Comparison of ENCODE assay signal across 18 cellular contexts in the genomic region with DNA sequence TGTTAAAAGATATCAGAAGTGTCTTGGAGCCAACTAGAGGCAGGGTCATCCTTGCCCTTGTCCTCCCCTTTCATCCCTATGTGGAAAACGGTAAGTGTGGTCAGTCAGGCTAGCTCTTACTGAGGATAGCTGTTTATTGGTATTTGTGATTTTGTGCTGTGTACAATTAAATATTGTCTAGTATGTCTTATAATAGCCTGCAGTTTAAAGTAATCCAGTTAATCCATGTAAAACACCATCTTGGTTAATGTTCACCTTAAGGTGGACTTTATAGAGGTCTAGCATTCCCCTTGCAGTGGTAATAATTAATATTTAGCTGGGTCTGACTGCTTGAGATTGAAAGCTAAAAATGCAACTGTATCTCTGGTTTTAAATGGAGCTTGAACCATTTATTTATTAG. TPM values are rescaled to one million over a fixed set of nuclear protein-coding genes. Genes with fewer than 3 reads are reported as not detected.
DNase-seq lines count a peak whose midpoint lies in the region; TF ChIP-seq lines count a peak whose summit lies in the region.
"Had no signal": no experiment of that assay in that cellular context is flagged by ENCODE, and none has a peak within 500 bp of the region (broad histone marks: within the 10 kb centered on the region; RNA-seq: fewer than 3 reads in every experiment).

No MANE protein-coding gene starts in this region.

- no peaks in the 10 kb centered on the region for H3K27me3 ChIP-seq in GM23248 (replicated peaks; ENCODE audit: insufficient read depth)
- H3K27me3 ChIP-seq in osteoblast (ENCODE audit: insufficient read depth, low read length): no peaks in the 10 kb centered on the region
- H3K27me3 ChIP-seq: SJCRH30 had no signal

- H4K20me1 ChIP-seq in GM23248 (ENCODE audit: insufficient read depth) (no peaks in the 10 kb centered on the region), osteoblast (ENCODE audit: insufficient read depth, low read length) (no peaks in the 10 kb centered on the region)

- H3K36me3 ChIP-seq in GM23248 (ENCODE audit: low read depth) (peaks cover 24% of the 10 kb centered on the region), osteoblast (ENCODE audit: insufficient read depth, low read length) (peaks cover 9% of the 10 kb centered on the region)

- H3K4me2 ChIP-seq in GM23248 (ENCODE audit: unreplicated experiment): no peak overlapping the region
- no peak overlapping the region for H3K4me2 ChIP-seq in osteoblast (ENCODE audit: insufficient read depth, low read length)

- H3K4me1 ChIP-seq in GM23248 (ENCODE audit: insufficient read depth): peaks cover 51% of the 10 kb centered on the region
- H3K4me1 ChIP-seq in osteoblast (ENCODE audit: insufficient read depth, low read length): peaks cover 39% of the 10 kb centered on the region
- H3K4me1 ChIP-seq: SJCRH30 had no signal

- WGBS in GM23248 (ENCODE audit: low coverage in 1 of 2, low lambda C conversion rate in 2 of 2, missing lambda C conversion rate in 2 of 2), 2 experiments: 94 to 100% methylated on average over 1 of the region's 1 CpG

- H3K36me3 Mint-ChIP-seq in activated naive CD4-positive, alpha-beta T cell treated with anti-CD3 and anti-CD28 coated beads, Interleukin-2, amount 10 ng/mL, durations not matched to agents 7 days and 5 days: peaks cover 67% of the 10 kb centered on the region
- H3K36me3 Mint-ChIP-seq in MCF 10A (ENCODE audit: insufficient read depth, unreplicated experiment): peaks cover 34% of the 10 kb centered on the region

- no peak overlapping the region for H3K4me3 ChIP-seq in GM23248
- peak overlapping the region; percentile 9 for H3K4me3 ChIP-seq in epithelial cell of proximal tubule (ENCODE audit: low read depth, low read length)
- no peak overlapping the region for H3K4me3 ChIP-seq in osteoblast (ENCODE audit: insufficient read depth, low read length)
- H3K4me3 ChIP-seq: SJCRH30 had no signal

- H3K79me2 ChIP-seq in GM23248 (ENCODE audit: insufficient read depth) (peaks cover 77% of the 10 kb centered on the region), osteoblast (ENCODE audit: insufficient read depth, low read length) (peaks cover 54% of the 10 kb centered on the region)

- peaks cover 67% of the 10 kb centered on the region for H3F3A ChIP-seq in GM23248 (ENCODE audit: insufficient read depth)

- DNase-seq in activated naive CD4-positive, alpha-beta T cell treated with anti-CD3 and anti-CD28 coated beads, Interleukin-2, amount 10 ng/mL, durations not matched to agents 7 days and 5 days: no peak
- DNase-seq in activated naive CD4-positive, alpha-beta T cell (lab: John Stamatoyannopoulos, UW): no peak
- DNase-seq in GM23248 (no peak), epithelial cell of proximal tubule (ENCODE audit: low read depth) (no peak), osteoblast (ENCODE audit: insufficient read length, low spot score, missing footprints) (no peak), MCF 10A (ENCODE audit: unreplicated experiment) (no peak), glomerular visceral epithelial cell (ENCODE audit: extremely low spot score) (no peak)
- DNase-seq in activated CD4-positive, CD25-positive, alpha-beta regulatory T cell treated with anti-CD3 and anti-CD28 coated beads, Interleukin-2, amount 50 U/mL, for 72 hours: no peak
- DNase-seq: CD8-positive, alpha-beta T cell; NCI-H1436 treated with DMSO at 0.1 percent for 48 hours; NCI-H2081; NCI-H524; SJCRH30 had no signal

- no peak overlapping the region for H3K9ac ChIP-seq in GM23248

- no peak overlapping the region for H3K4me3 Mint-ChIP-seq in activated naive CD4-positive, alpha-beta T cell treated with anti-CD3 and anti-CD28 coated beads, Interleukin-2, amount 10 ng/mL, durations not matched to agents 7 days and 5 days
- no peak overlapping the region for H3K4me3 Mint-ChIP-seq in MCF 10A (ENCODE audit: unreplicated experiment)
- H3K4me3 Mint-ChIP-seq: CD8-positive, alpha-beta T cell; IgD-negative memory B cell had no signal

- H3K9me3 ChIP-seq in GM23248 (ENCODE audit: low read depth) (no peaks in the 10 kb centered on the region), osteoblast (ENCODE audit: low read depth, low read length) (no peaks in the 10 kb centered on the region)
- H3K9me3 ChIP-seq: SJCRH30 had no signal

- H2AFZ ChIP-seq in GM23248 (no peak overlapping the region), osteoblast (ENCODE audit: low read length) (no peak overlapping the region)

- in situ Hi-C loops in GM23248 (cut with MboI): no loop called here

- H3K27ac Mint-ChIP-seq in activated naive CD4-positive, alpha-beta T cell treated with anti-CD3 and anti-CD28 coated beads, Interleukin-2, amount 10 ng/mL, durations not matched to agents 7 days and 5 days: peak overlapping the region; percentile 6
- no peak overlapping the region for H3K27ac Mint-ChIP-seq in MCF 10A (ENCODE audit: low read depth, unreplicated experiment)
- H3K27ac Mint-ChIP-seq: CD8-positive, alpha-beta T cell; IgD-negative memory B cell had no signal

- peaks cover 3% of the 10 kb centered on the region for H3K9me3 Mint-ChIP-seq in activated naive CD4-positive, alpha-beta T cell treated with anti-CD3 and anti-CD28 coated beads, Interleukin-2, amount 10 ng/mL, durations not matched to agents 7 days and 5 days
- H3K9me3 Mint-ChIP-seq in MCF 10A (ENCODE audit: unreplicated experiment): no peaks in the 10 kb centered on the region
- H3K9me3 Mint-ChIP-seq: CD8-positive, alpha-beta T cell; IgD-negative memory B cell had no signal

- BruUV-seq in MCF 10A (replicated peaks; lab: Mats Ljungman, UMichigan): no TSS peak

- CTCF ChIA-PET in activated naive CD4-positive, alpha-beta T cell treated with anti-CD3 and anti-CD28 coated beads, Interleukin-2, amount 10 ng/mL, durations not matched to agents 7 days and 5 days (lab: Charles Lee): interaction anchor here (0.9 to 1.2 kb wide), 2 partner anchors 32 to 59 kb away, joined by 3 read pairs; no protein-coding TSS in a partner anchor
- CTCF ChIA-PET in MCF 10A (lab: Yijun Ruan, JAX): interaction anchor here (0.5 to 1.5 kb wide), 7 partner anchors 15 to 1667 kb away, joined by 3 to 11 read pairs (median 4); no protein-coding TSS in a partner anchor

- POLR2A ChIA-PET in MCF 10A (lab: Yijun Ruan, JAX): interaction anchor here (0.6 to 1.1 kb wide), 2 partner anchors 8 to 13 kb away, joined by 3 to 6 read pairs; no protein-coding TSS in a partner anchor

- H3K4me1 Mint-ChIP-seq in activated naive CD4-positive, alpha-beta T cell treated with anti-CD3 and anti-CD28 coated beads, Interleukin-2, amount 10 ng/mL, durations not matched to agents 7 days and 5 days: peaks cover 57% of the 10 kb centered on the region
- peaks cover 11% of the 10 kb centered on the region for H3K4me1 Mint-ChIP-seq in MCF 10A (ENCODE audit: insufficient read depth, unreplicated experiment)

- H3K9me2 ChIP-seq in GM23248 (ENCODE audit: insufficient read depth): no peaks in the 10 kb centered on the region

- H3K27ac ChIP-seq in GM23248 (peak overlapping the region; percentile 98), osteoblast (ENCODE audit: low read depth, low read length) (peak overlapping the region; percentile 5)
- H3K27ac ChIP-seq: SJCRH30 had no signal

- TF ChIP-seq CTCF in epithelial cell of proximal tubule (conservative IDR thresholded peaks at IDR 0.05; ENCODE audit: low read depth, low read length): no peak
- no peak for TF ChIP-seq CTCF in osteoblast (IDR thresholded peaks at IDR 0.05; ENCODE audit: extremely low read depth, low read depth, low read length)
- no peak for TF ChIP-seq CTCF in MCF 10A (IDR thresholded peaks at IDR 0.05; ENCODE audit: unreplicated experiment)

- intact Hi-C loops in MCF 10A (cut with micrococcal nuclease): no loop called here

- H3K27me3 Mint-ChIP-seq in activated naive CD4-positive, alpha-beta T cell treated with anti-CD3 and anti-CD28 coated beads, Interleukin-2, amount 10 ng/mL, durations not matched to agents 7 days and 5 days: no peaks in the 10 kb centered on the region
- H3K27me3 Mint-ChIP-seq in MCF 10A (ENCODE audit: insufficient read depth, unreplicated experiment): no peaks in the 10 kb centered on the region
- H3K27me3 Mint-ChIP-seq: IgD-negative memory B cell had no signal

RNA-seq across cellular contexts. Expression of a gene that starts 25.6 kb away (rescaled TPM):
- total RNA-seq in GM23248 (2014; rRNA removed; shearing (Covaris generic)): 326 and 344 TPM in 2 replicates
- 267 and 273 TPM in 2 replicates for polyA plus RNA-seq in GM23248 (2016; fragmentation: Nextera tagmentation; extraction: Ambion mirVana)
- total RNA-seq in epithelial cell of proximal tubule (149 and 152 TPM in 2 replicates), osteoblast (170 and 210 TPM in 2 replicates), MCF 10A (2022) (63.9 and 67.6 TPM in 2 replicates)

RNA-seq across cellular contexts. Expression of a gene that starts 27.4 kb away (rescaled TPM):
- total RNA-seq in GM23248 (2014; rRNA removed; shearing (Covaris generic)): not detected in 2 replicates
- polyA plus RNA-seq in GM23248 (2016; fragmentation: Nextera tagmentation; extraction: Ambion mirVana): 0.14 and 0.18 TPM in 2 replicates
- not detected in 2 replicates for total RNA-seq in epithelial cell of proximal tubule
- total RNA-seq in osteoblast: under 0.01 and 0.36 TPM in 2 replicates
- total RNA-seq in MCF 10A (2022): not detected in 2 replicates
- total RNA-seq: A673, Daoy, HT-29, RPMI7951, SJCRH30 had no signal

RNA-seq across cellular contexts. Expression of a gene that starts 38.7 kb away (rescaled TPM):
- not detected in 2 replicates for total RNA-seq in GM23248 (2014; rRNA removed; shearing (Covaris generic))
- polyA plus RNA-seq in GM23248 (2016; fragmentation: Nextera tagmentation; extraction: Ambion mirVana): not detected in 2 replicates
- total RNA-seq in epithelial cell of proximal tubule (not detected in 2 replicates), osteoblast (under 0.01 TPM in 2 replicates), MCF 10A (2022) (0.12 and 0.17 TPM in 2 replicates)
- total RNA-seq: Daoy, RPMI7951, SJCRH30 had no signal
- polyA plus RNA-seq: IgD-negative memory B cell had no signal
